In genomic region chr2:7071137-7071536, GRCh38 we compare ENCODE assay signal across 25 cellular contexts.
"Had no signal": no experiment of that assay in that cellular context is flagged by ENCODE, and none has a peak within 500 bp of the region (broad histone marks: within the 10 kb centered on the region; RNA-seq: fewer than 3 reads in every experiment).

No MANE protein-coding gene starts in this region.

- DNase-seq: activated B cell treated with CpG ODN at 0.5 μM for 24 hours; activated CD4-positive, alpha-beta memory T cell treated with anti-CD3 and anti-CD28 coated beads for 36 hours; activated CD4-positive, alpha-beta T cell treated with anti-CD3 and anti-CD28 coated beads for 1 hour; activated CD4-positive, alpha-beta T cell treated with anti-CD3 and anti-CD28 coated beads, Interleukin-2, amount 10 ng/mL, durations not matched to agents 7 days and 5 days; activated CD8-positive, alpha-beta memory T cell treated with anti-CD3 and anti-CD28 coated beads for 24 hours; activated gamma-delta T cell; activated naive CD4-positive, alpha-beta T cell treated with anti-CD3 and anti-CD28 coated beads for 36 hours; activated T-cell treated with anti-CD3 and anti-CD28 coated beads, Interleukin-2, amount 50 U/mL, for 48 hours; amygdala; KG1; NCI-H1105 treated with DMSO at 0.1 percent for 48 hours; NCI-H1436 treated with DMSO at 0.1 percent for 48 hours; NCI-H187; NCI-H2081; NCI-H510A treated with DMSO at 0.1 percent for 48 hours; NCI-H69; NK-92 treated with Interleukin-12 subunit alpha and Interleukin-12 subunit beta, amount 100 ng/mL, for 24 hours; PC-3; SHP77 treated with DMSO at 0.1 percent for 48 hours; T-helper 9 cell had no signal

- ATAC-seq: activated T-helper 17 cell treated with anti-CD3 and anti-CD28 coated beads, Interleukin-2, amount 50 U/mL, for 72 hours; PC-3 had no signal

- H3K4me1 Mint-ChIP-seq: activated B cell treated with CpG ODN at 0.5 μM for 24 hours; activated CD4-positive, alpha-beta T cell treated with anti-CD3 and anti-CD28 coated beads, Interleukin-2, amount 10 ng/mL, durations not matched to agents 7 days and 5 days; activated T-helper 17 cell treated with anti-CD3 and anti-CD28 coated beads, Interleukin-2, amount 50 U/mL, for 72 hours; brain; central memory CD8-positive, alpha-beta T cell; IgD-negative memory B cell had no signal

- H3K4me3 Mint-ChIP-seq: activated B cell treated with CpG ODN at 0.5 μM for 24 hours; activated CD4-positive, alpha-beta memory T cell treated with anti-CD3 and anti-CD28 coated beads for 36 hours; activated CD4-positive, alpha-beta T cell treated with anti-CD3 and anti-CD28 coated beads, Interleukin-2, amount 10 ng/mL, durations not matched to agents 7 days and 5 days; activated naive CD4-positive, alpha-beta T cell treated with anti-CD3 and anti-CD28 coated beads for 36 hours; activated naive CD8-positive, alpha-beta T cell; activated T-helper 17 cell treated with anti-CD3 and anti-CD28 coated beads, Interleukin-2, amount 50 U/mL, for 72 hours; brain; central memory CD8-positive, alpha-beta T cell; IgD-negative memory B cell had no signal

- H3K27me3 Mint-ChIP-seq: activated CD4-positive, alpha-beta memory T cell treated with anti-CD3 and anti-CD28 coated beads for 36 hours; activated CD4-positive, alpha-beta T cell treated with anti-CD3 and anti-CD28 coated beads, Interleukin-2, amount 10 ng/mL, durations not matched to agents 7 days and 5 days; activated naive CD8-positive, alpha-beta T cell; activated T-helper 17 cell treated with anti-CD3 and anti-CD28 coated beads, Interleukin-2, amount 50 U/mL, for 72 hours; brain; central memory CD8-positive, alpha-beta T cell had no signal

- H3K9me3 Mint-ChIP-seq: activated CD4-positive, alpha-beta memory T cell treated with anti-CD3 and anti-CD28 coated beads for 36 hours; activated CD4-positive, alpha-beta T cell treated with anti-CD3 and anti-CD28 coated beads, Interleukin-2, amount 10 ng/mL, durations not matched to agents 7 days and 5 days; activated naive CD4-positive, alpha-beta T cell treated with anti-CD3 and anti-CD28 coated beads for 36 hours; activated T-helper 17 cell treated with anti-CD3 and anti-CD28 coated beads, Interleukin-2, amount 50 U/mL, for 72 hours; brain; central memory CD8-positive, alpha-beta T cell had no signal
